In the genomic region with DNA sequence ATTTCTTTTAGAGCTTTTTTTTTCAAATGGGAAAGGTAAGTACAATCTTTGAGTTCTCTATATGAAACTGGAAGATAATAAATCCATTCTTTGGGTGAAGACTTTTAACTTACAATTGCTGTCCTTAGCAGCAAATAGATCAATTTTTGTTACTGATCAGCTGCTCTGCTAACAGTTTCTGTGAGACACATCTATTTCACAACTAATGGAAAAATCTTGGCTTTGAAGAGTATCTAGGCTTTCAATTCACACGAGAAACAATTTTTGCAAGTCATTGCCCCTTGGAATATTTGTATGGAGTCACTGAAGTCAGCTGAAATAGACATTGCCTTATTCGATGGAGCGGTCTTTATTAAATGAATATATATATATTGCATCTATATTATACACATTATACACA, we compare ENCODE assay signal across 26 cellular contexts. TPM values are rescaled to one million over a fixed set of nuclear protein-coding genes. Genes with fewer than 3 reads are reported as not detected.
"Had no signal": no experiment of that assay in that cellular context is flagged by ENCODE, and none has a peak within 500 bp of the region (broad histone marks: within the 10 kb centered on the region; RNA-seq: fewer than 3 reads in every experiment).

No MANE protein-coding gene starts in this region.

- DNase-seq: heart left ventricle; islet precursor cell; left ventricle myocardium superior; lower lobe of right lung; mammary epithelial cell; mesenchymal stem cell; naive thymus-derived CD8-positive, alpha-beta T cell; nucleus accumbens; pancreas; posterior cingulate gyrus; retina; right cardiac atrium; stimulated activated CD4-positive, alpha-beta T cell treated with anti-CD3 and anti-CD28 coated beads, Interleukin-1b, Interleukin-23, amount 100 ng/mL, for 48 hours; stimulated activated CD4-positive, alpha-beta T cell treated with anti-CD3 and anti-CD28 coated beads, Interleukin-4, amount 100 ng/mL, for 1 hour; stimulated activated naive B cell treated with anti-CD40 and anti-IgM and Interleukin-4, amounts not matched to agents 10 μg/mL and 1 μg/mL and 100 μg/mL, for 72 hours; stimulated activated naive CD8-positive, alpha-beta T cell treated with anti-CD3 and anti-CD28 coated beads, Interleukin-15, Interleukin-2, amounts not matched to agents 100 U/mL and 50 U/mL, for 24 hours; tibial artery; uterus had no signal

- H3K36me3 ChIP-seq: heart left ventricle, lower lobe of right lung, pancreas, prostate gland, suprapubic skin, thoracic aorta, tibial artery, uterus had no signal

- H3K4me3 ChIP-seq: heart left ventricle, lower lobe of right lung, pancreas, prostate gland, smooth muscle cell, suprapubic skin, thoracic aorta, tibial artery, uterus had no signal

- H3K27me3 ChIP-seq: pancreas, suprapubic skin, tibial artery, uterus had no signal

- H3K27ac ChIP-seq: heart left ventricle, lower lobe of right lung, pancreas, prostate gland, suprapubic skin, thoracic aorta, tibial artery, uterus had no signal

- H3K4me2 ChIP-seq: smooth muscle cell had no signal

- H3K9me3 ChIP-seq: heart left ventricle, lower lobe of right lung, pancreas, prostate gland, suprapubic skin, thoracic aorta, tibial artery, uterus had no signal

- H3K4me1 ChIP-seq: heart left ventricle, lower lobe of right lung, pancreas, prostate gland, suprapubic skin, tibial artery, uterus had no signal

- ATAC-seq: heart left ventricle; left ventricle myocardium superior; lower lobe of right lung; naive thymus-derived CD8-positive, alpha-beta T cell; pancreas; right cardiac atrium; stimulated activated naive B cell treated with anti-CD40 and anti-IgM and Interleukin-4, amounts not matched to agents 10 μg/mL and 1 μg/mL and 100 μg/mL, for 72 hours; stimulated activated naive CD8-positive, alpha-beta T cell treated with anti-CD3 and anti-CD28 coated beads, Interleukin-15, Interleukin-2, amounts not matched to agents 100 U/mL and 50 U/mL, for 24 hours had no signal

RNA-seq across cellular contexts. Expression of gene ARG1, which starts 20.5 kb away (rescaled TPM):
- total RNA-seq: kidney epithelial cell; mammary epithelial cell; naive thymus-derived CD8-positive, alpha-beta T cell; neural crest cell; osteoblast; smooth muscle cell; ureter had no signal
- polyA plus RNA-seq: mammary epithelial cell; naive thymus-derived CD8-positive, alpha-beta T cell; right cardiac atrium; smooth muscle cell had no signal
